In genomic region chr3:17175187-17175839, GRCh38 we compare ENCODE assay signal across 13 cellular contexts.
DNase-seq lines count a peak whose midpoint lies in the region; FAIRE-seq and TF ChIP-seq lines count a peak whose summit lies in the region.
"Had no signal": no experiment of that assay in that cellular context is flagged by ENCODE, and none has a peak within 500 bp of the region (broad histone marks: within the 10 kb centered on the region; RNA-seq: fewer than 3 reads in every experiment).

No MANE protein-coding gene starts in this region.

- no peak overlapping the region for H2AFZ ChIP-seq in osteoblast (ENCODE audit: low read length)

- peaks cover 25% of the 10 kb centered on the region for H3K4me1 ChIP-seq in osteoblast (ENCODE audit: insufficient read depth, low read length)

- H3K4me3 ChIP-seq in fibroblast of mammary gland (ENCODE audit: control insufficient read depth, low read depth, low read length) (no peak overlapping the region), osteoblast (ENCODE audit: insufficient read depth, low read length) (no peak overlapping the region)

- peak overlapping the region; percentile 43 for H3K4me2 ChIP-seq in osteoblast (ENCODE audit: insufficient read depth, low read length)

- no peaks in the 10 kb centered on the region for H3K9me3 ChIP-seq in osteoblast (ENCODE audit: low read depth, low read length)

- no peak for FAIRE-seq in GM19239 (lab: Jason Lieb, UNC)

- H3K27ac ChIP-seq in osteoblast (ENCODE audit: low read depth, low read length) (peak overlapping the region; percentile 52), substantia nigra (ENCODE audit: low read depth, low read length, poor library complexity, severe bottlenecking) (no peak overlapping the region)
- H3K27ac ChIP-seq: HL-60 had no signal

- no peak for TF ChIP-seq CTCF in fibroblast of mammary gland (conservative IDR thresholded peaks at IDR 0.05; ENCODE audit: control insufficient read depth, insufficient read depth, low read depth, low read length)
- no peak for TF ChIP-seq CTCF in osteoblast (IDR thresholded peaks at IDR 0.05; ENCODE audit: extremely low read depth, low read depth, low read length)

- no peaks in the 10 kb centered on the region for H4K20me1 ChIP-seq in osteoblast (ENCODE audit: insufficient read depth, low read length)

- no peaks in the 10 kb centered on the region for H3K36me3 ChIP-seq in osteoblast (ENCODE audit: insufficient read depth, low read length)

- no peaks in the 10 kb centered on the region for H3K27me3 ChIP-seq in osteoblast (ENCODE audit: insufficient read depth, low read length)

- DNase-seq in AG20443 (ENCODE audit: low spot score) (peak; percentile 75), RPMI7951 (ENCODE audit: low read depth) (peak; percentile 86), fibroblast of mammary gland (ENCODE audit: low read depth) (peak; percentile 84), osteoblast (ENCODE audit: insufficient read length, low spot score, missing footprints) (peak; percentile 65), substantia nigra (lab: John Stamatoyannopoulos, UW) (no peak), NCI-H187 treated with DMSO at 0.1 percent for 48 hours (lab: John Stamatoyannopoulos, UW) (no peak), NCI-H1417 (lab: John Stamatoyannopoulos, UW) (no peak), GM19239 (ENCODE audit: insufficient read length, low spot score) (no peak)
- DNase-seq: activated naive CD8-positive, alpha-beta T cell treated with anti-CD3 and anti-CD28 coated beads, Interleukin-2, amount 10 ng/mL, durations not matched to agents 7 days and 5 days; CD4-positive, CD25-positive, alpha-beta regulatory T cell; NCI-H446; stimulated activated CD4-positive, alpha-beta T cell treated with anti-CD3 and anti-CD28 coated beads, Interleukin-12 subunit alpha, Interleukin-12 subunit beta, amount 100 ng/mL, for 4 hours had no signal

- no peaks in the 10 kb centered on the region for H3K79me2 ChIP-seq in osteoblast (ENCODE audit: insufficient read depth, low read length)

Comparison
In these comparisons a context has a peak if more than half of its experiments do, and no peak if none do; other contexts are left out.
1. DNase-seq: peak in AG20443 (single experiment), RPMI7951 (single experiment), fibroblast of mammary gland (single experiment) and osteoblast (single experiment); none in substantia nigra (0 of 49), NCI-H187 treated with DMSO at 0.1 percent for 48 hours (single experiment), NCI-H1417 (0 of 3) and GM19239 (single experiment).